Comparison of ENCODE assay signal across 10 cellular contexts in genomic region chr3:127690106-127690505, GRCh38. TPM values are rescaled to one million over a fixed set of nuclear protein-coding genes. Genes with fewer than 3 reads are reported as not detected.
DNase-seq lines count a peak whose midpoint lies in the region; ATAC-seq and TF ChIP-seq lines count a peak whose summit lies in the region.
"Had no signal": no experiment of that assay in that cellular context is flagged by ENCODE, and none has a peak within 500 bp of the region (broad histone marks: within the 10 kb centered on the region; RNA-seq: fewer than 3 reads in every experiment).

No MANE protein-coding gene starts in this region.

- no peak overlapping the region for H3T11ph ChIP-seq in H9 (ENCODE audit: low read length)

- H3K4me3 Mint-ChIP-seq in H9 (no peak overlapping the region), nephron progenitor cell (no peak overlapping the region)
- H3K4me3 Mint-ChIP-seq: T-helper 17 cell had no signal

- WGBS in H9 (ENCODE audit: extremely low coverage, insufficient read length, low lambda C conversion rate): no CpG with 5 or more reads among the region's 4 CpGs

- H4K20me1 ChIP-seq in H9 (ENCODE audit: control insufficient read depth, insufficient read depth, insufficient read length): no peaks in the 10 kb centered on the region

- H3K23ac ChIP-seq in H9 (ENCODE audit: insufficient read length, low read depth, low read length): no peak overlapping the region

- H3K4me1 Mint-ChIP-seq in H9: peaks cover 14 to 18% of the 10 kb centered on the region in 2 experiments
- peaks cover 27% of the 10 kb centered on the region for H3K4me1 Mint-ChIP-seq in nephron progenitor cell

- no peaks in the 10 kb centered on the region for H3K27me3 Mint-ChIP-seq in H9 (ENCODE audit: low read depth)
- peaks cover 5% of the 10 kb centered on the region for H3K27me3 Mint-ChIP-seq in nephron progenitor cell (ENCODE audit: low read depth, poor library complexity)

- H3K79me2 ChIP-seq in H9 (ENCODE audit: insufficient read depth, low read length): no peaks in the 10 kb centered on the region

- no peak overlapping the region for H3K4ac ChIP-seq in H9 (ENCODE audit: low read depth, low read length)

- no peaks in the 10 kb centered on the region for H3K36me3 ChIP-seq in HUES6 (ENCODE audit: control insufficient read depth, insufficient read depth, low read length)
- H3K36me3 ChIP-seq in thoracic aorta: no peaks in the 10 kb centered on the region

- ATAC-seq in thoracic aorta (ENCODE audit: insufficient number of reproducible peaks, low FRiP score, low read depth): peak; percentile 54
- ATAC-seq: T-helper 17 cell had no signal

- H3K23me2 ChIP-seq in H9 (ENCODE audit: insufficient read length, low read depth, low read length, poor library complexity, severe bottlenecking): no peaks in the 10 kb centered on the region

- no peak overlapping the region for H3K4me3 ChIP-seq in HUES6 (ENCODE audit: low read depth, low read length)
- H3K4me3 ChIP-seq in cardiac fibroblast (replicated peaks in 1 of 2; ENCODE audit: low read depth in 2 of 2, low read length in 2 of 2): no peak overlapping the region
- H3K4me3 ChIP-seq in thoracic aorta: no peak overlapping the region

- TF ChIP-seq CTCF in cardiac fibroblast (IDR thresholded peaks at IDR 0.05; ENCODE audit: low read depth, low read length) (no peak), thoracic aorta (IDR thresholded peaks at IDR 0.05) (no peak), H9 (conservative IDR thresholded peaks at IDR 0.05) (no peak), nephron progenitor cell (IDR thresholded peaks at IDR 0.05) (no peak)

- peaks cover 26% of the 10 kb centered on the region for H3K4me1 ChIP-seq in HUES6 (ENCODE audit: control insufficient read depth, insufficient read depth, low read length)
- H3K4me1 ChIP-seq in thoracic aorta (ENCODE audit: control insufficient read depth in 1 of 2, low read depth in 2 of 2): peaks cover 20 to 39% of the 10 kb centered on the region in 2 donors
- H3K4me1 ChIP-seq in H9 (ENCODE audit: insufficient read depth, low read length): no peaks in the 10 kb centered on the region; the same call in 1 of the 2 replicates

- H2AK5ac ChIP-seq in H9 (ENCODE audit: insufficient read length, low read length): no peak overlapping the region

- H3K9me3 Mint-ChIP-seq in H9: no peaks in the 10 kb centered on the region
- H3K9me3 Mint-ChIP-seq in nephron progenitor cell: no peaks in the 10 kb centered on the region

- no peak overlapping the region for H4K5ac ChIP-seq in H9 (ENCODE audit: insufficient read length, low read depth, low read length)

- no peak overlapping the region for H4K8ac ChIP-seq in H9 (replicated peaks; ENCODE audit: insufficient read length, low read depth, low read length)

- H3K27me3 ChIP-seq in HUES6 (ENCODE audit: control insufficient read depth, insufficient read depth, low read length): no peaks in the 10 kb centered on the region
- no peaks in the 10 kb centered on the region for H3K27me3 ChIP-seq in thoracic aorta (replicated peaks; ENCODE audit: insufficient read depth)
- no peaks in the 10 kb centered on the region; the same call in 1 of the 2 replicates for H3K27me3 ChIP-seq in H9 (ENCODE audit: insufficient read depth, low read length)

- no peak overlapping the region for H2AFZ ChIP-seq in H9 (ENCODE audit: low read length)

- H2BK5ac ChIP-seq in H9 (ENCODE audit: insufficient read length, low read length): no peak overlapping the region

- no peak overlapping the region for H3K4me2 ChIP-seq in H9 (ENCODE audit: insufficient read depth, insufficient read length, low read length)

- H3K27ac ChIP-seq in HUES6 (ENCODE audit: low read depth, low read length) (peak overlapping the region; percentile 13; the same call in 1 of the 2 replicates), thoracic aorta (peak overlapping the region; percentile 84 to 86), H9 (ENCODE audit: insufficient read length, low read depth, low read length) (no peak overlapping the region)

- H3K9ac ChIP-seq in HUES6 (ENCODE audit: low read length): no peak overlapping the region
- H3K9ac ChIP-seq in H9 (ENCODE audit: extremely low read depth, insufficient read length, low read length): no peak overlapping the region

- H3K14ac ChIP-seq in H9 (ENCODE audit: insufficient read depth, low read length): no peak overlapping the region

- H3K9me3 ChIP-seq in HUES6 (ENCODE audit: control insufficient read depth, insufficient read depth, low read depth, low read length) (no peaks in the 10 kb centered on the region; the same call in 1 of the 2 replicates), thoracic aorta (no peaks in the 10 kb centered on the region), H9 (ENCODE audit: control insufficient read depth, low read depth, low read length) (no peaks in the 10 kb centered on the region)

- no peak overlapping the region for H3K18ac ChIP-seq in H9 (ENCODE audit: insufficient read length, low read depth, low read length)

- peak overlapping the region in 1 of 3 experiments; percentile 62; a peak in 1 of 7 replicates for H3K27ac Mint-ChIP-seq in H9
- H3K27ac Mint-ChIP-seq in nephron progenitor cell: no peak overlapping the region
- H3K27ac Mint-ChIP-seq: T-helper 17 cell had no signal

- H3K79me1 ChIP-seq in H9 (ENCODE audit: insufficient read depth, low read depth, low read length, poor library complexity, severe bottlenecking): no peaks in the 10 kb centered on the region

- H2BK12ac ChIP-seq in H9 (ENCODE audit: insufficient read length, low read depth, low read length): no peak overlapping the region

- H3K56ac ChIP-seq in H9 (ENCODE audit: insufficient read length, low read depth, low read length): no peak overlapping the region

- H2BK20ac ChIP-seq in H9 (ENCODE audit: low read depth, low read length, poor library complexity, severe bottlenecking): no peak overlapping the region

- no peak overlapping the region for H4K91ac ChIP-seq in H9 (ENCODE audit: insufficient read length, low read depth, low read length)

- DNase-seq in cardiac fibroblast (ENCODE audit: low read depth in 2 of 2) (peak; percentile 78 to 82), kidney glomerular epithelial cell (lab: John Stamatoyannopoulos, UW) (peak; percentile 21), thoracic aorta (ENCODE audit: low spot score) (no peak), T-helper 1 cell (no peak), H9 (no peak), superior temporal gyrus (ENCODE audit: extremely low spot score) (no peak), nephron progenitor cell (no peak)
- DNase-seq: activated naive CD4-positive, alpha-beta T cell treated with Interleukin-2 at 50 U/mL for 16 hours; T-helper 17 cell had no signal

- H2BK120ac ChIP-seq in H9 (ENCODE audit: low read depth, low read length, poor library complexity, severe bottlenecking): no peak overlapping the region

- H2BK15ac ChIP-seq in H9 (ENCODE audit: low read depth, low read length): no peak overlapping the region

- H3K36me3 Mint-ChIP-seq in H9 (ENCODE audit: insufficient read depth in 1 of 3, low read depth in 3 of 3): no peaks in the 10 kb centered on the region
- no peaks in the 10 kb centered on the region for H3K36me3 Mint-ChIP-seq in nephron progenitor cell (ENCODE audit: low read depth)

RNA-seq across cellular contexts. Expression of gene ABTB1, which starts 17.4 kb away (rescaled TPM):
- total RNA-seq in thoracic aorta (10 to 100 TPM; 71.7 to 78.7 TPM), H9 (2021) (3.9 and 6.2 TPM in 2 replicates)

Comparison
In these comparisons a context has a peak if more than half of its experiments do, and no peak if none do; other contexts are left out.
1. DNase-seq: peak in cardiac fibroblast (2 of 2) and kidney glomerular epithelial cell (single experiment); none in thoracic aorta (single experiment), T-helper 1 cell (0 of 5), H9 (single experiment), superior temporal gyrus (single experiment) and nephron progenitor cell (single experiment).
2. RNA of gene ABTB1, which starts 17.4 kb away (total RNA-seq): 71.7 to 78.7 TPM in thoracic aorta; 3.9 to 6.2 TPM in H9; every median in the first group is over 10 times any median in the second.